8 cellular contexts compared by ENCODE assay signal in the genomic region with DNA sequence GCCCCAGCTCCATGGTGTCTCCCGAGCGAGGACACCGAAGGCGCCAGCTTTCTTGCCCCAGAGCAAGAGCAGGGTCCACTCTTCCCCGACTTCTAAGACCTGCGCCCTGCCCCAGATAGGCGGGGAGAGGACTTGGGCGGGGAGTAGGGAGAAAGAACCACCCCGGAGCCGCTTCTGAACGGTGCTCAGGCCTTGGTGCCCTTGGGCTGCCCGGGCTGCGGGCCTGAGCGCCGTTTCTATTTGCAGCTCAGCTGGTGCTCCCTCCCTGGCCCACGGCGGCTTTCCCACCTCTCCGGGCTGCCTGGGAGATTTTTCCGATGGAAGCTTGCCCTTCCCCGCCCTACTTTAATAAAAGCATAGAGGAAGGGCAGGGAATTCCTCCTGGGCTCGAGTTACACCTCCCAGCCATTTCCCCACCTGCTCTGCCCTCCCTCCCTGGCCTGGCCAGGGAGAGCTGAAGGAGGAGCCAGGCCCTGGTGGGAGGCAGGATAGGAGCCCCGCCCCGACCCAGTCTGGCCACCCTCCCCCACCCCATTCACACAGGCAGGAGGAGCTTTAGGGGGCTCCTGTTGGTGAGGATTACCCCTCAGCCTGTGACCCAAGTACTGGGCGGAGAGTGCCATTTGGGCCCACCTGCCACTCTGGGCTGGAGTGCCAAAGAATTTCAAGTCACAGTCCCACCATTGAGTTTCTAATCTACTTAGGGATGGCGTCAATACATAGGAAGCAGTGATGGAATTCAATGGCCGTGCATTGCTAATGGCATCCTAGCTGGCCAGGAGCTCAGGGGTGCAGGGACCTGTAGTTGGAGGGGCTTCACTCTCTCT. TPM values are rescaled to one million over a fixed set of nuclear protein-coding genes. Genes with fewer than 3 reads are reported as not detected.
DNase-seq lines count a peak whose midpoint lies in the region; ATAC-seq and TF ChIP-seq lines count a peak whose summit lies in the region.

No MANE protein-coding gene starts in this region.

- H3K4me2 ChIP-seq in fibroblast of lung (ENCODE audit: extremely low read depth, insufficient read depth, low read length): peak overlapping the region; percentile 32

- peaks cover 38% of the 10 kb centered on the region for H3K4me1 Mint-ChIP-seq in neural crest cell

- peak overlapping the region in 2 of 4 experiments; percentile 39 to 66 for H3K4me3 ChIP-seq in fibroblast of lung (replicated peaks in 1 of 4; ENCODE audit: control extremely low read depth in 1 of 4, insufficient read depth in 1 of 4, low read depth in 3 of 4, low read length in 4 of 4)

- peak overlapping the region; percentile 87 for H3K4me3 Mint-ChIP-seq in neural crest cell

- H4K20me1 ChIP-seq in fibroblast of lung (ENCODE audit: control insufficient read depth, extremely low read depth, insufficient read depth, low read length): no peaks in the 10 kb centered on the region

- peaks cover 7% of the 10 kb centered on the region for H3K4me1 ChIP-seq in fibroblast of lung (ENCODE audit: control insufficient read depth, extremely low read depth, insufficient read depth, low read length)

- H3K36me3 ChIP-seq in fibroblast of lung (ENCODE audit: control insufficient read depth, insufficient read depth, low read length): no peaks in the 10 kb centered on the region

- H2AFZ ChIP-seq in fibroblast of lung (ENCODE audit: low read length): no peak overlapping the region

- DNase-seq in DMS 273 treated with DMSO at 0.1 percent for 48 hours (lab: John Stamatoyannopoulos, UW) (peak; percentile 52), NCI-H82 (lab: John Stamatoyannopoulos, UW) (peak; percentile 49), fibroblast of lung (ENCODE audit: low read depth in 2 of 2) (peak; percentile 17 to 25), neural crest cell (ENCODE audit: low read depth, low spot score) (no peak), NCI-H1436 (lab: John Stamatoyannopoulos, UW) (no peak)

- H3K79me2 ChIP-seq in fibroblast of lung (ENCODE audit: control insufficient read depth, insufficient read depth, low read length): no peaks in the 10 kb centered on the region

- no peak overlapping the region for H3K9ac ChIP-seq in fibroblast of lung (ENCODE audit: insufficient read depth, low read length)

- no peaks in the 10 kb centered on the region for H3K9me3 Mint-ChIP-seq in neural crest cell

- peaks cover 32% of the 10 kb centered on the region for H3K27me3 Mint-ChIP-seq in neural crest cell (ENCODE audit: low read depth)

- H3K27ac Mint-ChIP-seq in neural crest cell (ENCODE audit: unreplicated experiment): no peak overlapping the region

- no peak overlapping the region for H3K27ac ChIP-seq in fibroblast of lung (ENCODE audit: insufficient read depth, low read length)

- peaks cover 3% of the 10 kb centered on the region for H3K36me3 Mint-ChIP-seq in neural crest cell (ENCODE audit: low read depth)

- peaks cover 13% of the 10 kb centered on the region for H3K27me3 ChIP-seq in fibroblast of lung (ENCODE audit: control insufficient read depth, insufficient read depth, low read length)

- no peak for TF ChIP-seq CTCF in fibroblast of lung (conservative IDR thresholded peaks at IDR 0.05 in 1 of 2, IDR thresholded peaks at IDR 0.05 in 1 of 2; ENCODE audit: low read depth in 1 of 2, low read length in 2 of 2)
- TF ChIP-seq CTCF in neural crest cell (conservative IDR thresholded peaks at IDR 0.05): no peak

- no peak for ATAC-seq in GM21825 (IDR thresholded peaks at IDR 0.05; ENCODE audit: unreplicated experiment)
- no peak for ATAC-seq in GM18873 (IDR thresholded peaks at IDR 0.05; ENCODE audit: low FRiP score, unreplicated experiment)
- no peak for ATAC-seq in HG03432 (IDR thresholded peaks at IDR 0.05; ENCODE audit: unreplicated experiment)

- no peaks in the 10 kb centered on the region for H3K9me3 ChIP-seq in fibroblast of lung (ENCODE audit: control insufficient read depth, insufficient read depth, low read depth, low read length)

RNA-seq across cellular contexts. Expression of gene MMP15, which starts 2.0 kb away (rescaled TPM):
- total RNA-seq in fibroblast of lung (2.1 and 6.4 TPM in 2 replicates), neural crest cell (36.6 and 38.9 TPM in 2 replicates)
- polyA plus RNA-seq in fibroblast of lung: 0.74 and 1.3 TPM in 2 replicates
- polyA plus RNA-seq in fibroblast of lung (2012): 1.1 and 2.2 TPM in 2 replicates
- 1.7 and 4.1 TPM in 2 replicates for polyA minus RNA-seq in fibroblast of lung (ENCODE audit: low replicate concordance)

RNA-seq across cellular contexts. Expression of gene USB1, which starts 26.3 kb away (rescaled TPM):
- total RNA-seq in fibroblast of lung (14.1 and 18.8 TPM in 2 replicates), neural crest cell (74.8 and 77.5 TPM in 2 replicates)
- 32.7 and 53.2 TPM in 2 replicates for polyA plus RNA-seq in fibroblast of lung
- 33.5 and 46.5 TPM in 2 replicates for polyA plus RNA-seq in fibroblast of lung (2012)
- polyA minus RNA-seq in fibroblast of lung (ENCODE audit: low replicate concordance): 51.2 and 168 TPM in 2 replicates

RNA-seq across cellular contexts. Expression of gene ZNF319, which starts 27.1 kb away (rescaled TPM):
- total RNA-seq in fibroblast of lung: 2.8 and 4.1 TPM in 2 replicates
- 2.6 and 3.4 TPM in 2 replicates for polyA plus RNA-seq in fibroblast of lung
- polyA plus RNA-seq in fibroblast of lung (2012): 3.4 and 5.4 TPM in 2 replicates
- 7.5 and 18.7 TPM in 2 replicates for polyA minus RNA-seq in fibroblast of lung (ENCODE audit: low replicate concordance)
- total RNA-seq in neural crest cell: 13.9 and 15.5 TPM in 2 replicates

RNA-seq across cellular contexts. Expression of gene CNGB1, which starts 56.6 kb away (rescaled TPM):
- total RNA-seq in fibroblast of lung (not detected in 2 replicates), neural crest cell (0.21 and 0.57 TPM in 2 replicates)
- polyA plus RNA-seq in fibroblast of lung: not detected in 2 replicates
- not detected in 2 replicates for polyA plus RNA-seq in fibroblast of lung (2012)
- polyA minus RNA-seq in fibroblast of lung (ENCODE audit: low replicate concordance): not detected in 2 replicates

Comparison
In these comparisons a context has a peak if more than half of its experiments do, and no peak if none do; other contexts are left out.
1. DNase-seq: peak in DMS 273 treated with DMSO at 0.1 percent for 48 hours (single experiment), NCI-H82 (single experiment) and fibroblast of lung (2 of 2); none in neural crest cell (single experiment) and NCI-H1436 (single experiment).